In the genomic region with DNA sequence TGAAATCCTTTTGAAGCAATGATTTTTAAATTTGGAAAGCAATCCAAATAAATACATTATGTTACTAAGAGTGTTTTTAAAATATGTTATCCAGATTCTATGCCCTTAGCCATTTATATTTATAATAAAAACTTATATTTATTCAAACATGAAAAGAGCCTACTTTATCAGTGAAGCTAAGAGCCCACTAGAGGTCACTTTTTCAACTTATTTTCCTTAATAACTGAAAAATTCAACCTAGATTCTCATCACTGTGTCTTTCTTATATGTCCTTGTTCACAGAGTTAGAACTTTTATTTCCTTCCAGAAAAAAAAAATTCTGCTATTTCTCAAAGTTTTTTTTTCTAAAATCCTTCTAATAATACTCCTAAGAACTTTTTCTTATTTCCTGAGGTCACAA, we compare ENCODE assay signal across 11 cellular contexts. TPM values are rescaled to one million over a fixed set of nuclear protein-coding genes. Genes with fewer than 3 reads are reported as not detected.
DNase-seq lines count a peak whose midpoint lies in the region; ATAC-seq and TF ChIP-seq lines count a peak whose summit lies in the region.
"Had no signal": no experiment of that assay in that cellular context is flagged by ENCODE, and none has a peak within 500 bp of the region (broad histone marks: within the 10 kb centered on the region; RNA-seq: fewer than 3 reads in every experiment).

No MANE protein-coding gene starts in this region.

- intact Hi-C loops in Right ventricle myocardium superior (cut with DNase I) = loop anchor here (10.0 kb wide), 1 partner anchor 1176 kb away; no protein-coding TSS in a partner anchor
- intact Hi-C loops in esophagus muscularis mucosa (cut with DNase I) = loop anchor here (5.0 kb wide), 1 partner anchor 101 kb away; no protein-coding TSS in a partner anchor
- intact Hi-C loops in upper lobe of right lung (cut with DNase I) = no loop called here

- H3K27ac ChIP-seq in cardiac muscle cell (no peak overlapping the region), esophagus muscularis mucosa (replicated peaks in 1 of 4) (no peak overlapping the region), upper lobe of right lung (no peak overlapping the region)

- no peak overlapping the region for H3K4me3 ChIP-seq in cardiac muscle cell
- H3K4me3 ChIP-seq in esophagus muscularis mucosa = no peak overlapping the region
- no peak overlapping the region for H3K4me3 ChIP-seq in upper lobe of right lung

- H3K4me1 ChIP-seq in cardiac muscle cell (ENCODE audit: low read depth) = no peaks in the 10 kb centered on the region
- H3K4me1 ChIP-seq in esophagus muscularis mucosa = peaks cover 0 to 4% (median 0%) of the 10 kb centered on the region in 4 donors
- no peaks in the 10 kb centered on the region for H3K4me1 ChIP-seq in upper lobe of right lung

- DNase-seq in cardiac muscle cell (ENCODE audit: low read depth in 1 of 2, low spot score in 1 of 2) (peak in 1 of 2 donors; percentile 57), Right ventricle myocardium superior (no peak), OCI-M1 (lab: John Stamatoyannopoulos, UW) (peak; percentile 57), esophagus muscularis mucosa (ENCODE audit: extremely low spot score) (no peak), upper lobe of right lung (no peak), DMS79 (lab: John Stamatoyannopoulos, UW) (no peak)
- DNase-seq: activated CD4-positive, alpha-beta T cell treated with anti-CD3 and anti-CD28 coated beads for 4 hours; immature natural killer cell; NCI-H446 treated with DMSO at 0.1 percent for 48 hours had no signal

- ATAC-seq in Right ventricle myocardium superior (ENCODE audit: poor library complexity) = no peak
- ATAC-seq in upper lobe of right lung = no peak
- no peak for ATAC-seq in GM21576 (IDR thresholded peaks at IDR 0.05; ENCODE audit: unreplicated experiment)
- ATAC-seq in GM18498 (IDR thresholded peaks at IDR 0.05; ENCODE audit: unreplicated experiment) = no peak

- H3K27me3 ChIP-seq in cardiac muscle cell = peaks cover 66% of the 10 kb centered on the region
- H3K27me3 ChIP-seq in esophagus muscularis mucosa = no peaks in the 10 kb centered on the region
- H3K27me3 ChIP-seq in upper lobe of right lung = peaks cover 32% of the 10 kb centered on the region

- H3K9me3 ChIP-seq in cardiac muscle cell (ENCODE audit: low read depth) = no peaks in the 10 kb centered on the region
- no peaks in the 10 kb centered on the region for H3K9me3 ChIP-seq in esophagus muscularis mucosa
- no peaks in the 10 kb centered on the region for H3K9me3 ChIP-seq in upper lobe of right lung

- H3K36me3 ChIP-seq in cardiac muscle cell (no peaks in the 10 kb centered on the region), esophagus muscularis mucosa (no peaks in the 10 kb centered on the region), upper lobe of right lung (no peaks in the 10 kb centered on the region)

- TF ChIP-seq CTCF in cardiac muscle cell (IDR thresholded peaks at IDR 0.05; ENCODE audit: low read depth, low read length) (peak; percentile 45), esophagus muscularis mucosa (IDR thresholded peaks at IDR 0.05) (peak; percentile 29 to 49 (median 34)), upper lobe of right lung (IDR thresholded peaks at IDR 0.05) (peak; percentile 26)

- TF ChIP-seq EP300 in esophagus muscularis mucosa (IDR thresholded peaks at IDR 0.05) = no peak

- TF ChIP-seq POLR2A in esophagus muscularis mucosa (IDR thresholded peaks at IDR 0.05; ENCODE audit: low read depth) = no peak

RNA-seq across cellular contexts. Expression of a gene that starts 23.9 kb away (rescaled TPM):
- total RNA-seq in cardiac muscle cell = 6.3 and 18.8 TPM in 2 replicates
- polyA plus RNA-seq in cardiac muscle cell = 6.2 and 11.3 TPM in 2 replicates
- 0.73 TPM for total RNA-seq in Right ventricle myocardium superior
- total RNA-seq in esophagus muscularis mucosa = 10 to 100 TPM; 24.1 to 63.5 (median 34.3) TPM
- 1.7 TPM for total RNA-seq in upper lobe of right lung

RNA-seq across cellular contexts. Expression of a gene that starts 45.3 kb away (rescaled TPM):
- total RNA-seq in cardiac muscle cell (0.21 and 0.28 TPM in 2 replicates), Right ventricle myocardium superior (0.91 TPM), esophagus muscularis mucosa (1 to 10 TPM; 1.2 to 4.2 (median 2.0) TPM), upper lobe of right lung (not detected)
- polyA plus RNA-seq in cardiac muscle cell = 0.97 and 2.0 TPM in 2 replicates
- polyA plus RNA-seq: immature natural killer cell had no signal
